1 cellular context compared by ENCODE assay signal in the genomic region with DNA sequence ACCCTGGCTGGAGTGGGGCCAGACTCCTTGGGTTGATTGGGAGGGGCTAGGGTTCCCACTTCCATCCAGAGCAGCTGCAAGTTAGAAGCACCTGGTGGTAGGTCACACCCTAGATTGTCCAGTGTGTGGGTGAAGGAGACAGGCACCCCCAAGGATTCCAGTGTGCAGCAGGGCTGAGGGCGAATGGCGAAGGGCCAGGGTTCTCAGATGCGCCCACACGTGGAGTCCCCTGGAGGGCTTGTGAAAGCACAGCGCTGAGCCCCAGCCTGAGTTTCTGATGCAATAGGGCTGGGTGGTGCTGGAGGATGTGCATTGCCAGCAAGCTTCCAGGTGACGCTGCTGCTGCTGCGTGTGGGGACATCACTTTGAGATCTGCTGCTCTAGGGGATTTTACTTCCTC.
TF ChIP-seq lines count a peak whose summit lies in the region.

No MANE protein-coding gene starts in this region.

TF ChIP-seq in HepG2, 621 proteins besides CTCF, POLR2A, EP300 and RAD21:
- TF ChIP-seq SETDB1 (CRISPR knock-in tag; IDR thresholded peaks at IDR 0.05; ENCODE audit: borderline replicate concordance): no peak
- TF ChIP-seq ATRX (CRISPR knock-in tag; IDR thresholded peaks at IDR 0.05; ENCODE audit: borderline replicate concordance): no peak
- no peak for TF ChIP-seq NFYB (CRISPR knock-in tag; IDR thresholded peaks at IDR 0.05)
- peak; percentile 72 for TF ChIP-seq CEBPG (CRISPR knock-in tag; IDR thresholded peaks at IDR 0.05)
- TF ChIP-seq ATF4 (CRISPR knock-in tag; IDR thresholded peaks at IDR 0.05): peak in 1 of 2 experiments; percentile 93; a peak in 2 of 4 replicates
TF ChIP-seq in HepG2: peak in this region for 2.
